9 cellular contexts compared by ENCODE assay signal in genomic region chr14:55131782-55132181, GRCh38. TPM values are rescaled to one million over a fixed set of nuclear protein-coding genes. Genes with fewer than 3 reads are reported as not detected.
DNase-seq lines count a peak whose midpoint lies in the region; ATAC-seq and TF ChIP-seq lines count a peak whose summit lies in the region.
"Had no signal": no experiment of that assay in that cellular context is flagged by ENCODE, and none has a peak within 500 bp of the region (broad histone marks: within the 10 kb centered on the region; RNA-seq: fewer than 3 reads in every experiment).

No MANE protein-coding gene starts in this region.

- WGBS in mesenchymal stem cell = 94% methylated on average over 3 of the region's 4 CpGs

- H3K23ac ChIP-seq in mesenchymal stem cell (ENCODE audit: low read length in 2 of 2) = no peak overlapping the region

- no peak overlapping the region for H2AK5ac ChIP-seq in mesenchymal stem cell (ENCODE audit: low read length, severe bottlenecking)

- peak overlapping the region; percentile 96 for H3K9ac ChIP-seq in mesenchymal stem cell (ENCODE audit: low read length)

- H3K4me3 ChIP-seq in ACC112 (ENCODE audit: low read depth, low read length) = peak overlapping the region; percentile 90
- peak overlapping the region; percentile 82 for H3K4me3 ChIP-seq in HFF-Myc (replicated peaks; ENCODE audit: low read depth, low read length)
- peak overlapping the region; percentile 81 to 93 (median 93) for H3K4me3 ChIP-seq in breast epithelium
- peak overlapping the region in 1 of 2 experiments; percentile 97 for H3K4me3 ChIP-seq in mesenchymal stem cell (ENCODE audit: insufficient read depth in 1 of 2, low read depth in 1 of 2, low read length in 2 of 2)

- H3K79me1 ChIP-seq in mesenchymal stem cell (replicated peaks; ENCODE audit: low read length, poor library complexity, severe bottlenecking) = peaks cover 17% of the 10 kb centered on the region

- no peak overlapping the region for H3K4ac ChIP-seq in mesenchymal stem cell (ENCODE audit: low read depth in 1 of 2, low read length in 2 of 2)

- no peak overlapping the region for H2BK12ac ChIP-seq in mesenchymal stem cell (ENCODE audit: low read length in 2 of 2)

- no peak overlapping the region for H3K4me2 ChIP-seq in mesenchymal stem cell (ENCODE audit: low read length, poor library complexity, severe bottlenecking)

- intact Hi-C loops in breast epithelium (cut with DNase I; ENCODE audit: low total_unique reads) = loop anchor here (5.0 kb wide), 1 partner anchor 39 kb away; no protein-coding TSS in a partner anchor

- H3K14ac ChIP-seq in mesenchymal stem cell (ENCODE audit: low read length in 2 of 2) = no peak overlapping the region

- H3K27ac ChIP-seq in ACC112 (ENCODE audit: low read depth, low read length) = peak overlapping the region; percentile 74
- H3K27ac ChIP-seq in breast epithelium = peak overlapping the region; percentile 99
- H3K27ac ChIP-seq in mesenchymal stem cell (ENCODE audit: low read length, poor library complexity, severe bottlenecking) = no peak overlapping the region

- H2BK5ac ChIP-seq in mesenchymal stem cell (ENCODE audit: low read depth, low read length, poor library complexity, severe bottlenecking) = no peak overlapping the region

- no peak for DNase-seq in HFF-Myc (ENCODE audit: extremely low read depth, low read depth)
- no peak for DNase-seq in breast epithelium (ENCODE audit: low spot score in 2 of 2)
- DNase-seq in mesenchymal stem cell = no peak
- DNase-seq in ureter (ENCODE audit: low spot score) = no peak
- no peak for DNase-seq in NCI-H2107 treated with DMSO at 0.1 percent for 48 hours (lab: John Stamatoyannopoulos, UW; ENCODE audit: unreplicated experiment)
- DNase-seq in SIG-M5 (lab: John Stamatoyannopoulos, UW) = no peak
- DNase-seq: DMS 273 treated with DMSO at 0.1 percent for 48 hours had no signal

- H2BK15ac ChIP-seq in mesenchymal stem cell (ENCODE audit: low read depth, poor library complexity, severe bottlenecking) = no peak overlapping the region

- H3K36me3 ChIP-seq in ACC112 (ENCODE audit: insufficient read depth, low read length) (peaks cover 7% of the 10 kb centered on the region), breast epithelium (no peaks in the 10 kb centered on the region), mesenchymal stem cell (ENCODE audit: control insufficient read depth in 1 of 2, insufficient read depth in 2 of 2, low read depth in 1 of 2, low read length in 2 of 2) (peaks cover 0 to 52% of the 10 kb centered on the region in 2 experiments)

- no peak overlapping the region for H2AFZ ChIP-seq in ACC112 (ENCODE audit: low read length, unreplicated experiment)
- H2AFZ ChIP-seq in mesenchymal stem cell (ENCODE audit: low read depth, low read length) = no peak overlapping the region

- H3K4me1 ChIP-seq in ACC112 (ENCODE audit: control insufficient read depth, insufficient read depth, low read length, unreplicated experiment) (peaks cover 67% of the 10 kb centered on the region), breast epithelium (peaks cover 2 to 16% of the 10 kb centered on the region in 2 donors), mesenchymal stem cell (ENCODE audit: control insufficient read depth, insufficient read depth, low read depth, low read length) (peaks cover 8% of the 10 kb centered on the region)

- H3K9me3 ChIP-seq in breast epithelium = no peaks in the 10 kb centered on the region
- no peaks in the 10 kb centered on the region for H3K9me3 ChIP-seq in mesenchymal stem cell (ENCODE audit: control insufficient read depth, low read length)

- H3K18ac ChIP-seq in mesenchymal stem cell (ENCODE audit: low read depth in 1 of 2, low read length in 2 of 2) = no peak overlapping the region

- H3K79me2 ChIP-seq in ACC112 (ENCODE audit: control insufficient read depth, insufficient read depth, low read length, unreplicated experiment) = peaks cover 73% of the 10 kb centered on the region

- H3K27me3 ChIP-seq in ACC112 (ENCODE audit: insufficient read depth, low read length) (no peaks in the 10 kb centered on the region), breast epithelium (no peaks in the 10 kb centered on the region), mesenchymal stem cell (ENCODE audit: control insufficient read depth in 1 of 2, insufficient read depth in 1 of 2, low read length in 2 of 2) (no peaks in the 10 kb centered on the region)

- TF ChIP-seq CTCF in HFF-Myc (IDR thresholded peaks at IDR 0.05; ENCODE audit: low read depth, low read length, missing control alignments) (no peak), breast epithelium (IDR thresholded peaks at IDR 0.05) (peak in 2 of 3 donors; percentile 10 to 15)

- no peak for TF ChIP-seq POLR2A in breast epithelium (IDR thresholded peaks at IDR 0.05)

- no peak overlapping the region for H4K8ac ChIP-seq in mesenchymal stem cell (ENCODE audit: low read length)

- no peak overlapping the region for H4K91ac ChIP-seq in mesenchymal stem cell (ENCODE audit: low read length)

- ATAC-seq in GM19463 (IDR thresholded peaks at IDR 0.05; ENCODE audit: unreplicated experiment) = no peak

- H2BK120ac ChIP-seq in mesenchymal stem cell (ENCODE audit: low read depth, low read length) = no peak overlapping the region

RNA-seq across cellular contexts. Expression of gene LGALS3, which starts 2.7 kb away (rescaled TPM):
- total RNA-seq in breast epithelium (100 to 1,000 TPM; 293 to 580 (median 571) TPM), ureter (193 TPM)
- 172 TPM for polyA plus RNA-seq in mesenchymal stem cell (2013, experiment 1 of 2)
- polyA plus RNA-seq in mesenchymal stem cell (2013, experiment 2 of 2) = 175 TPM

RNA-seq across cellular contexts. Expression of gene DLGAP5, which starts 59.6 kb away (rescaled TPM):
- total RNA-seq in breast epithelium (1 to 10 TPM in 1 of 3 donors, under 1 TPM in 2; under 0.01 to 1.8 (median 0.15) TPM), ureter (0.21 TPM)
- 5.8 TPM for polyA plus RNA-seq in mesenchymal stem cell (2013, experiment 1 of 2)
- polyA plus RNA-seq in mesenchymal stem cell (2013, experiment 2 of 2) = 5.8 TPM
